In genomic region chr19:46412983-46413261, GRCh38 we compare ENCODE assay signal across 11 cellular contexts. TPM values are rescaled to one million over a fixed set of nuclear protein-coding genes. Genes with fewer than 3 reads are reported as not detected.
DNase-seq lines count a peak whose midpoint lies in the region; ATAC-seq, FAIRE-seq and TF ChIP-seq lines count a peak whose summit lies in the region.
"Had no signal": no experiment of that assay in that cellular context is flagged by ENCODE, and none has a peak within 500 bp of the region (broad histone marks: within the 10 kb centered on the region; RNA-seq: fewer than 3 reads in every experiment).

No MANE protein-coding gene starts in this region.

- peak overlapping the region; percentile 85 for H3K4me2 ChIP-seq in astrocyte (ENCODE audit: low read length)

- peak overlapping the region; percentile 83 for H3K27ac Mint-ChIP-seq in astrocyte (ENCODE audit: unreplicated experiment)

- H3K4me3 ChIP-seq in BJ (ENCODE audit: low read depth, low read length) (peak overlapping the region; percentile 65), astrocyte (ENCODE audit: insufficient read depth, low read depth, low read length) (peak overlapping the region; percentile 59), right cardiac atrium (ENCODE audit: low read length) (peak overlapping the region; percentile 54)
- H3K4me3 ChIP-seq: GM12878 had no signal

- POLR2A ChIA-PET in BJ (lab: Charles Lee), result no interaction called here

- peaks cover 3% of the 10 kb centered on the region for H3K36me3 ChIP-seq in BJ (ENCODE audit: control insufficient read depth, insufficient read depth, low read length)
- H3K36me3 ChIP-seq in astrocyte (ENCODE audit: insufficient read depth, low read length), result peaks cover 5% of the 10 kb centered on the region
- H3K36me3 ChIP-seq: neutrophil had no signal

- no peak for ATAC-seq in right cardiac atrium
- ATAC-seq: GM12878 had no signal

- no peak for FAIRE-seq in astrocyte (lab: Jason Lieb, UNC)
- FAIRE-seq: GM12878 had no signal

- H3K4me3 Mint-ChIP-seq in astrocyte (ENCODE audit: unreplicated experiment), result peak overlapping the region; percentile 93

- no peaks in the 10 kb centered on the region for H3K27me3 Mint-ChIP-seq in astrocyte (ENCODE audit: low read depth, unreplicated experiment)

- H3K9me3 ChIP-seq in astrocyte (ENCODE audit: insufficient read depth, low read depth, low read length) (no peaks in the 10 kb centered on the region), right cardiac atrium (ENCODE audit: control insufficient read depth, low read length) (no peaks in the 10 kb centered on the region)
- H3K9me3 ChIP-seq: neutrophil had no signal

- peaks cover 33% of the 10 kb centered on the region for H3K4me1 ChIP-seq in astrocyte (ENCODE audit: insufficient read depth, low read length)
- H3K4me1 ChIP-seq in right cardiac atrium (ENCODE audit: control insufficient read depth, insufficient read depth, low read length), result peaks cover 6% of the 10 kb centered on the region

- WGBS in right cardiac atrium, result 4% methylated on average over 10 of the region's 10 CpGs

- CTCF ChIA-PET in BJ (lab: Yijun Ruan, JAX), result interaction anchor here (0.8 to 5.8 kb wide), 4 partner anchors 10 to 75 kb away, joined by 3 to 33 read pairs (median 4); no protein-coding TSS in a partner anchor

- peak overlapping the region; percentile 75 for H2AFZ ChIP-seq in astrocyte (ENCODE audit: low read depth, low read length)

- TF ChIP-seq CTCF in BJ (IDR thresholded peaks at IDR 0.05; ENCODE audit: insufficient read depth, low read depth, low read length) (no peak), astrocyte (IDR thresholded peaks at IDR 0.05; ENCODE audit: insufficient read depth, low read depth, low read length) (no peak)

- peaks cover 25% of the 10 kb centered on the region for H3K4me1 Mint-ChIP-seq in astrocyte (ENCODE audit: low read depth, unreplicated experiment)

- no peak for DNase-seq in BJ (ENCODE audit: low read depth)
- DNase-seq in astrocyte (ENCODE audit: low read depth), result no peak
- no peak for DNase-seq in right cardiac atrium
- DNase-seq in posterior vena cava (ENCODE audit: low spot score), result peak; percentile 82
- DNase-seq in DMS 273 treated with DMSO at 0.1 percent for 48 hours (lab: John Stamatoyannopoulos, UW), result no peak
- DNase-seq in stimulated activated naive CD4-positive, alpha-beta T cell treated with Interleukin-2 at 50 U/mL for 16 hours (lab: John Stamatoyannopoulos, UW), result no peak
- DNase-seq in mesenteric fat pad (ENCODE audit: low spot score), result no peak
- no peak for DNase-seq in A172 (ENCODE audit: low spot score)

- H3K9ac ChIP-seq in astrocyte (ENCODE audit: low read length), result peak overlapping the region; percentile 71

- peaks cover 23% of the 10 kb centered on the region for H3K79me2 ChIP-seq in astrocyte (ENCODE audit: insufficient read depth, low read length)

- H3K36me3 Mint-ChIP-seq in astrocyte (ENCODE audit: low read depth, unreplicated experiment), result peaks cover 9% of the 10 kb centered on the region

- intact Hi-C loops in right cardiac atrium (cut with DNase I) (no loop called here), posterior vena cava (cut with DNase I) (loop anchor here in 1 of 2 donors (1.0 kb wide), 1 partner anchor 37 kb away; no protein-coding TSS in a partner anchor)

- no peaks in the 10 kb centered on the region; the same call in 1 of the 2 replicates for H3K27me3 ChIP-seq in BJ (ENCODE audit: control insufficient read depth, insufficient read depth, low read length)
- H3K27me3 ChIP-seq in astrocyte (ENCODE audit: insufficient read depth, low read length), result no peaks in the 10 kb centered on the region
- no peaks in the 10 kb centered on the region for H3K27me3 ChIP-seq in right cardiac atrium (ENCODE audit: control insufficient read depth, insufficient read depth)

- H3K27ac ChIP-seq in astrocyte (ENCODE audit: low read depth, low read length), result peak overlapping the region; percentile 12
- H3K27ac ChIP-seq in right cardiac atrium (ENCODE audit: low read length), result peak overlapping the region; percentile 80
- H3K27ac ChIP-seq: neutrophil had no signal

- H3K9me3 Mint-ChIP-seq in astrocyte (ENCODE audit: unreplicated experiment), result peaks cover 2% of the 10 kb centered on the region

- H4K20me1 ChIP-seq in astrocyte (ENCODE audit: insufficient read depth, low read length), result peaks cover 32% of the 10 kb centered on the region

RNA-seq across cellular contexts. Expression of gene CCDC8, which starts 0.4 kb away (rescaled TPM):
- polyA plus RNA-seq in BJ (2011; rRNA removed) (6.9 and 7.7 TPM in 2 replicates), right cardiac atrium (28.8 TPM)
- 3.9 and 5.7 TPM in 2 replicates for polyA minus RNA-seq in BJ (2011; rRNA and poly(A)+ RNA removed)
- total RNA-seq in astrocyte (35.5 and 45.5 TPM in 2 replicates), right cardiac atrium (10 to 100 TPM; 47.0 to 54.6 (median 49.9) TPM), posterior vena cava (10 to 100 TPM; 11.7 to 17.7 TPM), mesenteric fat pad (2.9 TPM)
- not detected in 2 replicates for total RNA-seq in A172 (2014; rRNA removed; shearing (Covaris generic))

RNA-seq across cellular contexts. Expression of gene PNMA8C, which starts 15.8 kb away (rescaled TPM):
- polyA plus RNA-seq in BJ (2011; rRNA removed), result 0.02 TPM in 1 of 2 replicates, not detected in the other
- 0.09 and 0.15 TPM in 2 replicates for polyA minus RNA-seq in BJ (2011; rRNA and poly(A)+ RNA removed)
- 0.55 and 0.98 TPM in 2 replicates for total RNA-seq in astrocyte
- under 1 TPM; 0.23 to 0.31 (median 0.26) TPM for total RNA-seq in right cardiac atrium
- 0.05 TPM for polyA plus RNA-seq in right cardiac atrium
- total RNA-seq in posterior vena cava, result 1 to 10 TPM in 1 of 2 donors, under 1 TPM in 1; 0.37 to 1.2 TPM
- total RNA-seq in mesenteric fat pad, result not detected
- not detected in 2 replicates for total RNA-seq in A172 (2014; rRNA removed; shearing (Covaris generic))
- total RNA-seq: dermis microvascular lymphatic vessel endothelial cell, GM12878 had no signal
- polyA plus RNA-seq: GM12878 had no signal

RNA-seq across cellular contexts. Expression of gene PNMA8A, which starts 58.4 kb away (rescaled TPM):
- polyA plus RNA-seq in BJ (2011; rRNA removed) (0.65 and 0.74 TPM in 2 replicates), right cardiac atrium (10.7 TPM)
- 0.19 and 0.26 TPM in 2 replicates for polyA minus RNA-seq in BJ (2011; rRNA and poly(A)+ RNA removed)
- total RNA-seq in astrocyte (12.1 and 12.7 TPM in 2 replicates), right cardiac atrium (10 to 100 TPM; 15.7 to 29.8 (median 26.4) TPM), posterior vena cava (1 to 10 TPM; 4.6 to 7.8 TPM), mesenteric fat pad (1.2 TPM)
- not detected in 2 replicates for total RNA-seq in A172 (2014; rRNA removed; shearing (Covaris generic))
